12 cellular contexts compared by ENCODE assay signal in genomic region chr7:41005381-41005901, GRCh38.
DNase-seq lines count a peak whose midpoint lies in the region; ATAC-seq and TF ChIP-seq lines count a peak whose summit lies in the region.
"Had no signal": no experiment of that assay in that cellular context is flagged by ENCODE, and none has a peak within 500 bp of the region (broad histone marks: within the 10 kb centered on the region; RNA-seq: fewer than 3 reads in every experiment).

No MANE protein-coding gene starts in this region.

- H3K4me1 Mint-ChIP-seq in endothelial cell (ENCODE audit: unreplicated experiment): peaks cover 2% of the 10 kb centered on the region

- H3K9me3 Mint-ChIP-seq in endothelial cell (ENCODE audit: unreplicated experiment): no peaks in the 10 kb centered on the region

- H3K4me3 Mint-ChIP-seq in endothelial cell (ENCODE audit: unreplicated experiment): no peak overlapping the region

- H3K27ac ChIP-seq in gastrocnemius medialis: no peak overlapping the region
- H3K27ac ChIP-seq: adrenal gland had no signal

- H3K9me3 ChIP-seq in gastrocnemius medialis: no peaks in the 10 kb centered on the region
- H3K9me3 ChIP-seq: adrenal gland had no signal

- DNase-seq in GM04504 (ENCODE audit: low read depth) (peak; percentile 35), SW480 (ENCODE audit: low spot score) (peak; percentile 34), fibroblast of the aortic adventitia (ENCODE audit: low read depth) (peak; percentile 96), gastrocnemius medialis (peak in 1 of 2 donors; percentile 57), endothelial cell (ENCODE audit: low spot score) (no peak), GM10266 (ENCODE audit: extremely low spot score) (no peak)
- no peak for DNase-seq in stimulated activated CD4-positive, alpha-beta T cell treated with anti-CD3 and anti-CD28 coated beads, Interleukin-15, amount 100 ng/mL, for 24 hours
- DNase-seq: activated CD8-positive, alpha-beta memory T cell treated with anti-CD3 and anti-CD28 coated beads, Interleukin-2, amount 50 U/mL, for 48 hours; adrenal gland; DND-41; islet precursor cell had no signal

- intact Hi-C loops in gastrocnemius medialis (cut with DNase I; ENCODE audit: low total_unique reads): no loop called here

- no peak overlapping the region for H3K27ac Mint-ChIP-seq in endothelial cell (ENCODE audit: unreplicated experiment)

- peak; percentile 39 to 58 for ATAC-seq in gastrocnemius medialis
- ATAC-seq in GM18519 (IDR thresholded peaks at IDR 0.05; ENCODE audit: low FRiP score, unreplicated experiment): no peak

- peaks cover 0 to 4% of the 10 kb centered on the region in 2 donors for H3K4me1 ChIP-seq in gastrocnemius medialis
- H3K4me1 ChIP-seq: adrenal gland had no signal

- no peaks in the 10 kb centered on the region for H3K36me3 ChIP-seq in gastrocnemius medialis
- H3K36me3 ChIP-seq: adrenal gland had no signal

- H3K4me3 ChIP-seq in fibroblast of the aortic adventitia (ENCODE audit: low read depth, low read length): no peak overlapping the region
- H3K4me3 ChIP-seq in gastrocnemius medialis: no peak overlapping the region
- H3K4me3 ChIP-seq: adrenal gland had no signal

- H3K36me3 Mint-ChIP-seq in endothelial cell (ENCODE audit: low read depth, unreplicated experiment): no peaks in the 10 kb centered on the region

- TF ChIP-seq CTCF in fibroblast of the aortic adventitia (IDR thresholded peaks at IDR 0.05; ENCODE audit: insufficient read depth, low read length) (no peak), gastrocnemius medialis (IDR thresholded peaks at IDR 0.05 in 4 of 5, conservative IDR thresholded peaks at IDR 0.05 in 1 of 5) (no peak), endothelial cell (IDR thresholded peaks at IDR 0.05; ENCODE audit: unreplicated experiment) (no peak), GM10266 (IDR thresholded peaks at IDR 0.05; ENCODE audit: control insufficient read depth, insufficient read depth, low read depth, missing control alignments) (no peak)

- H3K27me3 Mint-ChIP-seq in endothelial cell (ENCODE audit: unreplicated experiment): peaks cover 2% of the 10 kb centered on the region

- in situ Hi-C loops in gastrocnemius medialis (cut with MboI; ENCODE audit: low sequenced_read_pairs in 4 of 4): no loop called here

- TF ChIP-seq POLR2A in gastrocnemius medialis (IDR thresholded peaks at IDR 0.05): no peak

- H3K27me3 ChIP-seq in gastrocnemius medialis: no peaks in the 10 kb centered on the region
- H3K27me3 ChIP-seq: adrenal gland had no signal

Comparison
In these comparisons a context has a peak if more than half of its experiments do, and no peak if none do; other contexts are left out.
1. DNase-seq: peak in GM04504 (single experiment), SW480 (single experiment) and fibroblast of the aortic adventitia (single experiment); none in stimulated activated CD4-positive, alpha-beta T cell treated with anti-CD3 and anti-CD28 coated beads, Interleukin-15, amount 100 ng/mL, for 24 hours (single experiment), endothelial cell (single experiment) and GM10266 (single experiment).